In genomic region chr7:100874577-100875355, GRCh38 we compare ENCODE assay signal across 1 cellular context.
A peak's percentile ranks its signal among the peaks of the same experiment; 100 is the strongest.
TF ChIP-seq lines count a peak whose summit lies in the region.

TSS of gene SRRT (plus strand) at chr7:100875103. CDS start at chr7:100875591, 488 bp downstream.

TF ChIP-seq in K562, 482 proteins besides CTCF, POLR2A, EP300 and RAD21 (continued from another document and continues in another):
- TF ChIP-seq CREB3 (tag; conservative IDR thresholded peaks at IDR 0.05; ENCODE audit: low read depth): peak; percentile 70
- no peak for TF ChIP-seq SRSF9 (IDR thresholded peaks at IDR 0.05; ENCODE audit: borderline replicate concordance, low read depth, low read length)
- TF ChIP-seq FOXK2 (conservative IDR thresholded peaks at IDR 0.05 in 1 of 2, IDR thresholded peaks at IDR 0.05 in 1 of 2; ENCODE audit: low read depth in 2 of 2): peak in 1 of 2 experiments; percentile 52; a peak in 1 of 4 replicates
- no peak; the same call in 1 of the 2 replicates for TF ChIP-seq TCF3 (CRISPR knock-in tag; IDR thresholded peaks at IDR 0.05)
- TF ChIP-seq ADNP (tag; IDR thresholded peaks at IDR 0.05): no peak
- TF ChIP-seq THAP7 (CRISPR knock-in tag; IDR thresholded peaks at IDR 0.05): no peak
- TF ChIP-seq SREBF1 (IDR thresholded peaks at IDR 0.05; ENCODE audit: borderline replicate concordance, low read depth, low read length): no peak
- TF ChIP-seq ARID3A (IDR thresholded peaks at IDR 0.05; ENCODE audit: borderline replicate concordance, low read depth, low read length): no peak
- TF ChIP-seq ID3 (CRISPR knock-in tag; IDR thresholded peaks at IDR 0.05): no peak; the same call in 1 of the 2 replicates
- peak; percentile 88 for TF ChIP-seq ID3 (tag; IDR thresholded peaks at IDR 0.05)
- TF ChIP-seq ZBTB7A (IDR thresholded peaks at IDR 0.05; ENCODE audit: borderline replicate concordance, control insufficient read depth, low read depth, low read length): peak; percentile 90
- no peak; the same call in 1 of the 2 replicates for TF ChIP-seq KDM2B (CRISPR knock-in tag; IDR thresholded peaks at IDR 0.05)
- 0 out of 4 replicates have a peak, but pooled peaks have one; percentile 40 to 52 for TF ChIP-seq ARNT (IDR thresholded peaks at IDR 0.05)
- TF ChIP-seq TOE1 (IDR thresholded peaks at IDR 0.05; ENCODE audit: borderline replicate concordance): peak; percentile 88
- no peak for TF ChIP-seq TOE1 (CRISPR knock-in tag; IDR thresholded peaks at IDR 0.05; ENCODE audit: borderline replicate concordance, low read depth)
- peak; percentile 76; the same call in 1 of the 2 replicates for TF ChIP-seq KLF16 (IDR thresholded peaks at IDR 0.05)
- TF ChIP-seq MYBL2 (IDR thresholded peaks at IDR 0.05; ENCODE audit: low read depth): peak; percentile 96
- no peak; the same call in 1 of the 2 replicates for TF ChIP-seq MYBL2 (CRISPR knock-in tag; IDR thresholded peaks at IDR 0.05; ENCODE audit: borderline replicate concordance)
- peak; percentile 74 for TF ChIP-seq NELFE (IDR thresholded peaks at IDR 0.05; ENCODE audit: insufficient read depth, insufficient read length)
- TF ChIP-seq CBX2 (IDR thresholded peaks at IDR 0.05; ENCODE audit: insufficient read depth, low read length, poor library complexity, severe bottlenecking): no peak
- TF ChIP-seq CAMTA2 (CRISPR knock-in tag; conservative IDR thresholded peaks at IDR 0.05): peak; percentile 89; the same call in 1 of the 2 replicates
- no peak for TF ChIP-seq ZNF77 (CRISPR knock-in tag; IDR thresholded peaks at IDR 0.05)
- no peak; the same call in 1 of the 2 replicates for TF ChIP-seq BACH1 (tag; IDR thresholded peaks at IDR 0.05)
- TF ChIP-seq CHD4 (IDR thresholded peaks at IDR 0.05; ENCODE audit: insufficient read depth, insufficient replicate concordance, low read depth, low read length, poor library complexity, severe bottlenecking): no peak
- TF ChIP-seq ZNF239 (CRISPR knock-in tag; IDR thresholded peaks at IDR 0.05): peak; percentile 30; the same call in 1 of the 2 replicates
- TF ChIP-seq HLTF (IDR thresholded peaks at IDR 0.05): no peak; the same call in 1 of the 2 replicates
- TF ChIP-seq ZNF124 (CRISPR knock-in tag; IDR thresholded peaks at IDR 0.05): no peak
- peak; percentile 84 for TF ChIP-seq ZNF584 (CRISPR knock-in tag; IDR thresholded peaks at IDR 0.05; ENCODE audit: low read depth)
- TF ChIP-seq ZNF121 (CRISPR knock-in tag; conservative IDR thresholded peaks at IDR 0.05): no peak
- TF ChIP-seq HOMEZ (CRISPR knock-in tag; IDR thresholded peaks at IDR 0.05): 0 out of 2 replicates have a peak, but pooled peaks have one; percentile 18
- TF ChIP-seq TFAP4 (CRISPR knock-in tag; IDR thresholded peaks at IDR 0.05; ENCODE audit: borderline replicate concordance): peak; percentile 75
- TF ChIP-seq BMI1 (IDR thresholded peaks at IDR 0.05; ENCODE audit: low read length): no peak
- peak; percentile 55; the same call in 1 of the 2 replicates for TF ChIP-seq HNRNPL (IDR thresholded peaks at IDR 0.05; ENCODE audit: low read depth, low read length)
- peak; percentile 92 for TF ChIP-seq THAP12 (CRISPR knock-in tag; IDR thresholded peaks at IDR 0.05)
- no peak for TF ChIP-seq KHSRP (IDR thresholded peaks at IDR 0.05)
- TF ChIP-seq ZFP36 (IDR thresholded peaks at IDR 0.05; ENCODE audit: low read depth, low read length, partially characterized antibody): no peak
- TF ChIP-seq PURB (CRISPR knock-in tag; IDR thresholded peaks at IDR 0.05; ENCODE audit: low read depth): no peak
- TF ChIP-seq ZNF57 (CRISPR knock-in tag; IDR thresholded peaks at IDR 0.05): no peak
- no peak for TF ChIP-seq GTF2A2 (tag; IDR thresholded peaks at IDR 0.05)
- TF ChIP-seq RNF219 (CRISPR knock-in tag; IDR thresholded peaks at IDR 0.05): no peak
- peak; percentile 32; the same call in 1 of the 2 replicates for TF ChIP-seq KLF6 (CRISPR knock-in tag; IDR thresholded peaks at IDR 0.05; ENCODE audit: borderline replicate concordance)
- peak; percentile 58; the same call in 1 of the 2 replicates for TF ChIP-seq ZNF644 (tag; IDR thresholded peaks at IDR 0.05; ENCODE audit: low read depth)
- no peak for TF ChIP-seq HDAC3 (IDR thresholded peaks at IDR 0.05; ENCODE audit: borderline replicate concordance, partially characterized antibody)
- TF ChIP-seq THRAP3 (IDR thresholded peaks at IDR 0.05; ENCODE audit: borderline replicate concordance): 0 out of 2 replicates have a peak, but pooled peaks have one; percentile 63
- peak in 1 of 2 experiments; percentile 88; a peak in 2 of 4 replicates for TF ChIP-seq ZNF318 (IDR thresholded peaks at IDR 0.05; ENCODE audit: borderline replicate concordance in 1 of 2, low read depth in 1 of 2)
